15 cellular contexts compared by ENCODE assay signal in the genomic region with DNA sequence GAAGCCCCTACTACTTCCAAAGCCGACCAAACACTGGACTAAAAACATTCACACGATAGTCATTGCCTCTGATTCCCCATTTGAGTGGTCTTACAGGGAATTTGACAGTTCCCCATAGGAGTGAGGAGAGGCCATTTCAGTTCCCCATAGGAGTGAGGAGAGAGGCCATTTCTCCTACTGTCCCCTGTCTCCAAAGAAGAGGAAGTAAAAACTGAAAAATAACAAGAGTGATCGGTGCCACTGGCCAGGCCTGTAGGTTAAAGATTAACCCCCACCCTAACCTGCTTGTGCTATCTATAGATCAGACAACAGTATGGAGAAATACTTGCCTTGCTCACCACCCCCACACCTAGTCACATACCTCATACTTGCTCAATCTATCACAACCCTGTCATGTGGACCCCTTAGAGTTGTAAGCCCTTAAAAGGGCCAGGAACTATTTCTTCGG.
A peak's percentile ranks its signal among the peaks of the same experiment; 100 is the strongest.
DNase-seq lines count a peak whose midpoint lies in the region; ATAC-seq and TF ChIP-seq lines count a peak whose summit lies in the region.
"Had no signal": no experiment of that assay in that cellular context is flagged by ENCODE, and none has a peak within 500 bp of the region (broad histone marks: within the 10 kb centered on the region; RNA-seq: fewer than 3 reads in every experiment).

No MANE protein-coding gene starts in this region.

- DNase-seq in NCI-H526 (lab: John Stamatoyannopoulos, UW) (peak; percentile 14 to 50), NCI-H526 treated with DMSO at 0.1 percent for 48 hours (lab: John Stamatoyannopoulos, UW) (no peak), left colon (peak; percentile 43 to 67), foreskin fibroblast (no peak)
- no peak for DNase-seq in stimulated activated CD4-positive, alpha-beta T cell treated with anti-CD3 and anti-CD28 coated beads, Interleukin-4, amount 100 ng/mL, for 1 hour
- DNase-seq in stimulated activated CD4-positive, alpha-beta T cell treated with anti-CD3 and anti-CD28 coated beads, Interleukin-2, amount 100 ng/mL, for 24 hours, result no peak
- DNase-seq: amygdala; CD8-positive, alpha-beta memory T cell; GF-D8; NCI-H1092; T-helper 17 cell had no signal

- ATAC-seq in HG03354 (IDR thresholded peaks at IDR 0.05; ENCODE audit: poor library complexity, severe bottlenecking, unreplicated experiment), result peak; percentile 81
- ATAC-seq in left colon, result peak; percentile 82
- ATAC-seq in HG03469 (IDR thresholded peaks at IDR 0.05; ENCODE audit: unreplicated experiment), result no peak
- ATAC-seq: Panc1, T-helper 17 cell had no signal

- TF ChIP-seq CTCF in foreskin fibroblast (IDR thresholded peaks at IDR 0.05; ENCODE audit: low read depth, low read length), result no peak

- intact Hi-C loops in left colon (cut with DNase I, micrococcal nuclease), result no loop called here

- H3K4me3 ChIP-seq in foreskin fibroblast (ENCODE audit: low read depth in 1 of 2, low read length in 2 of 2), result no peak overlapping the region
- H3K4me3 ChIP-seq: skin epidermis had no signal

Comparison
In these comparisons a context has a peak if more than half of its experiments do, and no peak if none do; other contexts are left out.
1. DNase-seq: peak in NCI-H526 (2 of 2) and left colon (2 of 2); none in NCI-H526 treated with DMSO at 0.1 percent for 48 hours (single experiment), stimulated activated CD4-positive, alpha-beta T cell treated with anti-CD3 and anti-CD28 coated beads, Interleukin-4, amount 100 ng/mL, for 1 hour (single experiment), foreskin fibroblast (0 of 2) and stimulated activated CD4-positive, alpha-beta T cell treated with anti-CD3 and anti-CD28 coated beads, Interleukin-2, amount 100 ng/mL, for 24 hours (0 of 2).